ENCODE assay signal across 2 cellular contexts in the genomic region with DNA sequence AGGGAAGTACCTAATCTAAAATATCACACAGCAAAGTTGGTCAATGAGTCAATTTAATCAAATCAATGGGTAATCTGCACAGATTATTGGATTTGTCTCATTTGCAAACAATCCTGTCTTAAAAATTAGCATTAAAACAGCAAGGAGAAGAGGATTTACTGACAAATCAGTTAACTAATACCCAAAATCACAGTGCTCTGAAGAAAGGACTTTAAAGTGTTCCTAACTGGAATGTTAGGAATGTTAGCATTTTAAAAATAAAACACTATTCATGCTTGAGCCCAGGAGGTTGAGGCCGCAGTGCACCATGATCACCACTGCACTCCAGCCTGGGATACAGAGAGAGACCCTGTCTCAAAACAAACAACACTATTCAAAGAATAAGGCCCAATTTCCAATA.
TF ChIP-seq lines count a peak whose summit lies in the region.

No MANE protein-coding gene starts in this region.

TF ChIP-seq in HepG2, 621 proteins besides CTCF, POLR2A, EP300 and RAD21 (continued from another document):
- TF ChIP-seq, protein P1, sequence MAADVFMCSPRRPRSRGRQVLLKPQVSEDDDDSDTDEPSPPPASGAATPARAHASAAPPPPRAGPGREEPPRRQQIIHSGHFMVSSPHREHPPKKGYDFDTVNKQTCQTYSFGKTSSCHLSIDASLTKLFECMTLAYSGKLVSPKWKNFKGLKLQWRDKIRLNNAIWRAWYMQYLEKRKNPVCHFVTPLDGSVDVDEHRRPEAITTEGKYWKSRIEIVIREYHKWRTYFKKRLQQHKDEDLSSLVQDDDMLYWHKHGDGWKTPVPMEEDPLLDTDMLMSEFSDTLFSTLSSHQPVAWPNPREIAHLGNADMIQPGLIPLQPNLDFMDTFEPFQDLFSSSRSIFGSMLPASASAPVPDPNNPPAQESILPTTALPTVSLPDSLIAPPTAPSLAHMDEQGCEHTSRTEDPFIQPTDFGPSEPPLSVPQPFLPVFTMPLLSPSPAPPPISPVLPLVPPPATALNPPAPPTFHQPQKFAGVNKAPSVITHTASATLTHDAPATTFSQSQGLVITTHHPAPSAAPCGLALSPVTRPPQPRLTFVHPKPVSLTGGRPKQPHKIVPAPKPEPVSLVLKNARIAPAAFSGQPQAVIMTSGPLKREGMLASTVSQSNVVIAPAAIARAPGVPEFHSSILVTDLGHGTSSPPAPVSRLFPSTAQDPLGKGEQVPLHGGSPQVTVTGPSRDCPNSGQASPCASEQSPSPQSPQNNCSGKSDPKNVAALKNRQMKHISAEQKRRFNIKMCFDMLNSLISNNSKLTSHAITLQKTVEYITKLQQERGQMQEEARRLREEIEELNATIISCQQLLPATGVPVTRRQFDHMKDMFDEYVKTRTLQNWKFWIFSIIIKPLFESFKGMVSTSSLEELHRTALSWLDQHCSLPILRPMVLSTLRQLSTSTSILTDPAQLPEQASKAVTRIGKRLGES (CRISPR knock-in tag; IDR thresholded peaks at IDR 0.05; ENCODE audit: borderline replicate concordance) = no peak
- no peak for TF ChIP-seq ARNT (IDR thresholded peaks at IDR 0.05)
- no peak for TF ChIP-seq ZMYM4 (CRISPR knock-in tag; IDR thresholded peaks at IDR 0.05)
- TF ChIP-seq SALL2 (CRISPR knock-in tag; IDR thresholded peaks at IDR 0.05) = no peak

TF ChIP-seq in HEK293T, 16 proteins besides CTCF, POLR2A, EP300 and RAD21 (continued from another document):
- TF ChIP-seq PKNOX1 (IDR thresholded peaks at IDR 0.05) (no peak), TARDBP (IDR thresholded peaks at IDR 0.05) (no peak), SUZ12 (IDR thresholded peaks at IDR 0.05) (no peak), HDGF (IDR thresholded peaks at IDR 0.05; ENCODE audit: borderline replicate concordance) (no peak), SP1 (IDR thresholded peaks at IDR 0.05) (no peak), L3MBTL2 (conservative IDR thresholded peaks at IDR 0.05) (no peak)
